Comparison of ENCODE assay signal across 20 cellular contexts in genomic region chr6:167337675-167338449, GRCh38. TPM values are rescaled to one million over a fixed set of nuclear protein-coding genes. Genes with fewer than 3 reads are reported as not detected.
DNase-seq lines count a peak whose midpoint lies in the region; ATAC-seq, FAIRE-seq and TF ChIP-seq lines count a peak whose summit lies in the region.
"Had no signal": no experiment of that assay in that cellular context is flagged by ENCODE, and none has a peak within 500 bp of the region (broad histone marks: within the 10 kb centered on the region; RNA-seq: fewer than 3 reads in every experiment).

No MANE protein-coding gene starts in this region.

- peaks cover 0 to 19% (median 4%) of the 10 kb centered on the region in 11 experiments; a peak in 8 of 22 replicates for H3K9me3 ChIP-seq in BLaER1 treated with 17β-estradiol and CSF1 and Interleukin-3, amounts not matched to agents 10 nM and 100 nM (replicated peaks in 1 of 11)
- no peaks in the 10 kb centered on the region for H3K9me3 ChIP-seq in HEK293 (ENCODE audit: control insufficient read depth, insufficient read depth, low read depth, low read length)
- peaks cover 5% of the 10 kb centered on the region; the same call in 1 of the 2 replicates for H3K9me3 ChIP-seq in K562 (replicated peaks; ENCODE audit: control insufficient read depth, insufficient read depth, low read depth, low read length)
- peaks cover 3% of the 10 kb centered on the region for H3K9me3 ChIP-seq in osteoblast (ENCODE audit: low read depth, low read length)
- H3K9me3 ChIP-seq in heart left ventricle = no peaks in the 10 kb centered on the region
- H3K9me3 ChIP-seq: BE2C, HAP-1 had no signal

- no peaks in the 10 kb centered on the region; a peak in 1 of 22 replicates for H4K20me1 ChIP-seq in BLaER1 treated with 17β-estradiol and CSF1 and Interleukin-3, amounts not matched to agents 10 nM and 100 nM
- H4K20me1 ChIP-seq in K562 (replicated peaks; ENCODE audit: control insufficient read depth, insufficient read depth, low read length) = no peaks in the 10 kb centered on the region
- no peaks in the 10 kb centered on the region for H4K20me1 ChIP-seq in osteoblast (ENCODE audit: insufficient read depth, low read length)

- H3K4me2 ChIP-seq in BLaER1 treated with 17β-estradiol and CSF1 and Interleukin-3, amounts not matched to agents 10 nM and 100 nM = peak overlapping the region in 9 of 11 experiments; percentile 68 to 85 (median 80); a peak in 17 of 22 replicates
- no peak overlapping the region for H3K4me2 ChIP-seq in K562 (ENCODE audit: insufficient read depth, low read length)
- no peak overlapping the region for H3K4me2 ChIP-seq in osteoblast (ENCODE audit: insufficient read depth, low read length)
- H3K4me2 ChIP-seq: KMS-11 had no signal

- no peak overlapping the region for H2AFZ ChIP-seq in K562 (ENCODE audit: low read depth, low read length)
- no peak overlapping the region for H2AFZ ChIP-seq in osteoblast (ENCODE audit: low read length)

- no peak for TF ChIP-seq EP300 in K562 (IDR thresholded peaks at IDR 0.05; ENCODE audit: low read length)

- no peaks in the 10 kb centered on the region for H3K9me3 Mint-ChIP-seq in T-cell

- no peak for TF ChIP-seq CTCF in HEK293 (tag by site-specific recombination; IDR thresholded peaks at IDR 0.05)
- TF ChIP-seq CTCF in K562 (IDR thresholded peaks at IDR 0.05 in 2 of 3, conservative IDR thresholded peaks at IDR 0.05 in 1 of 3; ENCODE audit: insufficient read depth in 2 of 3, low read depth in 1 of 3, low read length in 3 of 3) = no peak
- TF ChIP-seq CTCF in osteoblast (IDR thresholded peaks at IDR 0.05; ENCODE audit: extremely low read depth, low read depth, low read length) = no peak
- no peak for TF ChIP-seq CTCF in heart left ventricle (IDR thresholded peaks at IDR 0.05)

- 5% methylated on average over 5 of the region's 5 CpGs for WGBS in K562 (ENCODE audit: insufficient coverage, low coverage, missing lambda C conversion rate)
- 90 to 94% (median 91%) methylated on average over 5 of the region's 5 CpGs for WGBS in heart left ventricle, 4 donors

- no peak for ATAC-seq in K562
- no peak for ATAC-seq in heart left ventricle
- no peak for ATAC-seq in T-cell (replicated peaks in 1 of 4)

- DNase-seq in K562 (ENCODE audit: extremely low read depth in 1 of 4, low spot score in 3 of 4) (peak in 1 of 4 experiments; percentile 2), osteoblast (ENCODE audit: insufficient read length, low spot score, missing footprints) (peak; percentile 35), Kasumi-1 (lab: John Stamatoyannopoulos, UW) (no peak), heart left ventricle (no peak), head of caudate nucleus (no peak), T-cell (no peak)
- DNase-seq: ACHN; BE2C; Caco-2; CD8-positive, alpha-beta memory T cell; GDM1; GOT3 had no signal

- no peaks in the 10 kb centered on the region for H3K9me1 ChIP-seq in K562 (ENCODE audit: control insufficient read depth, insufficient read depth, low read length)

- CTCF ChIA-PET in HEK293 (lab: Yijun Ruan, JAX) = no interaction called here
- CTCF ChIA-PET in K562 (lab: Yijun Ruan, JAX; ENCODE audit: low intra/inter-chr PET ratio) = no interaction called here
- CTCF ChIA-PET in T-cell (lab: Charles Lee) = no interaction called here

- H3K36me3 Mint-ChIP-seq in T-cell = peaks cover 4% of the 10 kb centered on the region
- H3K36me3 Mint-ChIP-seq: IgD-negative memory B cell had no signal

- no peak overlapping the region for H3K4me3 ChIP-seq in BLaER1 treated with 17β-estradiol and CSF1 and Interleukin-3, amounts not matched to agents 10 nM and 100 nM
- no peak overlapping the region for H3K4me3 ChIP-seq in HEK293 (ENCODE audit: low read depth, low read length)
- no peak overlapping the region for H3K4me3 ChIP-seq in K562
- no peak overlapping the region for H3K4me3 ChIP-seq in osteoblast (ENCODE audit: insufficient read depth, low read length)
- no peak overlapping the region for H3K4me3 ChIP-seq in heart left ventricle
- H3K4me3 ChIP-seq: HAP-1 had no signal

- no peak overlapping the region for H3K27ac Mint-ChIP-seq in T-cell
- H3K27ac Mint-ChIP-seq: CD8-positive, alpha-beta memory T cell; IgD-negative memory B cell had no signal

- TF ChIP-seq POLR2A in K562 (conservative IDR thresholded peaks at IDR 0.05) (no peak), heart left ventricle (IDR thresholded peaks at IDR 0.05) (no peak)

- H3K4me3 Mint-ChIP-seq in T-cell = no peak overlapping the region
- H3K4me3 Mint-ChIP-seq: CD8-positive, alpha-beta memory T cell; IgD-negative memory B cell had no signal

- no peak for TF ChIP-seq RAD21 in K562 (CRISPR knock-in tag; conservative IDR thresholded peaks at IDR 0.05 in 1 of 2, IDR thresholded peaks at IDR 0.05 in 1 of 2)

- intact Hi-C loops in K562 (cut with micrococcal nuclease) = no loop called here
- intact Hi-C loops in heart left ventricle (cut with DNase I) = no loop called here
- intact Hi-C loops in head of caudate nucleus (cut with DNase I) = no loop called here

- FAIRE-seq in K562 (lab: Jason Lieb, UNC) = peak; percentile 79
- FAIRE-seq: GM18507 had no signal

- POLR2A ChIA-PET in HEK293 (lab: Yijun Ruan, JAX) = no interaction called here
- POLR2A ChIA-PET in K562 (lab: Yijun Ruan, JAX) = no interaction called here
- POLR2A ChIA-PET in T-cell (lab: Charles Lee) = no interaction called here

- in situ Hi-C loops in K562 (cut with MboI) = loop anchor here (25.0 kb wide), 1 partner anchor 1451 kb away; no protein-coding TSS in a partner anchor

- H3K27me3 Mint-ChIP-seq in T-cell = peaks cover 6 to 8% of the 10 kb centered on the region in 2 donors

- BruUV-seq in K562 (replicated peaks; lab: Mats Ljungman, UMichigan) = no TSS peak

- no peaks in the 10 kb centered on the region for H3K27me3 ChIP-seq in BLaER1 treated with 17β-estradiol and CSF1 and Interleukin-3, amounts not matched to agents 10 nM and 100 nM
- H3K27me3 ChIP-seq in K562 (ENCODE audit: control insufficient read depth in 2 of 2, insufficient read depth in 2 of 2, low read length in 2 of 2) (peaks cover 2 to 19% of the 10 kb centered on the region in 2 experiments; a peak in 3 of 5 replicates), osteoblast (ENCODE audit: insufficient read depth, low read length) (no peaks in the 10 kb centered on the region), heart left ventricle (peaks cover 0 to 5% (median 0%) of the 10 kb centered on the region in 9 donors)
- H3K27me3 ChIP-seq: BE2C had no signal

- H3K79me2 ChIP-seq in K562 (ENCODE audit: control insufficient read depth, insufficient read depth, low read length) (no peaks in the 10 kb centered on the region), osteoblast (ENCODE audit: insufficient read depth, low read length) (no peaks in the 10 kb centered on the region)

- no peak overlapping the region for H3K9ac ChIP-seq in BLaER1 treated with 17β-estradiol and CSF1 and Interleukin-3, amounts not matched to agents 10 nM and 100 nM
- no peak overlapping the region for H3K9ac ChIP-seq in K562 (ENCODE audit: insufficient read depth in 1 of 2, low read depth in 2 of 2, low read length in 2 of 2)
- H3K9ac ChIP-seq: KMS-11 had no signal

- H3K36me3 ChIP-seq in BLaER1 treated with 17β-estradiol and CSF1 and Interleukin-3, amounts not matched to agents 10 nM and 100 nM = no peaks in the 10 kb centered on the region
- H3K36me3 ChIP-seq in HEK293 (ENCODE audit: control insufficient read depth in 2 of 2, insufficient read depth in 1 of 2, low read length in 2 of 2) (no peaks in the 10 kb centered on the region), K562 (ENCODE audit: control insufficient read depth, insufficient read depth, low read length) (no peaks in the 10 kb centered on the region), osteoblast (ENCODE audit: insufficient read depth, low read length) (no peaks in the 10 kb centered on the region), heart left ventricle (no peaks in the 10 kb centered on the region)
- H3K36me3 ChIP-seq: BE2C, HAP-1 had no signal

- H3K4me1 ChIP-seq in BLaER1 treated with 17β-estradiol and CSF1 and Interleukin-3, amounts not matched to agents 10 nM and 100 nM = peaks cover 7 to 50% (median 30%) of the 10 kb centered on the region in 10 experiments; a peak in 19 of 20 replicates
- H3K4me1 ChIP-seq in HEK293 (ENCODE audit: control insufficient read depth, insufficient read depth, low read length) = no peaks in the 10 kb centered on the region
- no peaks in the 10 kb centered on the region for H3K4me1 ChIP-seq in K562 (replicated peaks in 1 of 2; ENCODE audit: control insufficient read depth in 2 of 2, insufficient read depth in 2 of 2, low read length in 2 of 2)
- H3K4me1 ChIP-seq in osteoblast (ENCODE audit: insufficient read depth, low read length) = no peaks in the 10 kb centered on the region
- no peaks in the 10 kb centered on the region for H3K4me1 ChIP-seq in heart left ventricle
- H3K4me1 ChIP-seq: BE2C, HAP-1 had no signal

- H3K4me1 Mint-ChIP-seq in T-cell = no peaks in the 10 kb centered on the region
- H3K4me1 Mint-ChIP-seq: CD8-positive, alpha-beta memory T cell; IgD-negative memory B cell had no signal

- peak overlapping the region in 5 of 11 experiments; percentile 20 to 52 (median 41); a peak in 7 of 22 replicates for H3K27ac ChIP-seq in BLaER1 treated with 17β-estradiol and CSF1 and Interleukin-3, amounts not matched to agents 10 nM and 100 nM
- no peak overlapping the region for H3K27ac ChIP-seq in HEK293 (ENCODE audit: extremely low read depth, low read depth, low read length)
- H3K27ac ChIP-seq in K562 (ENCODE audit: extremely low read depth, low read depth, low read length) = no peak overlapping the region
- H3K27ac ChIP-seq in osteoblast (ENCODE audit: low read depth, low read length) = no peak overlapping the region
- H3K27ac ChIP-seq in heart left ventricle = no peak overlapping the region
- H3K27ac ChIP-seq: HL-60, KMS-11 had no signal

RNA-seq across cellular contexts. Expression of gene TTLL2, which starts 13.0 kb away (rescaled TPM):
- not detected in 2 replicates for total RNA-seq in K562 (2011; cell fraction: chromatin; rRNA removed; ENCODE audit: low replicate concordance)
- total RNA-seq in K562 (2011; cell fraction: nucleolus; rRNA removed) = not detected in 2 replicates
- total RNA-seq in K562 (2011; cell fraction: nucleoplasm; rRNA removed) = not detected in 2 replicates
- total RNA-seq in K562 (2014; rRNA removed) (not detected in 2 replicates), K562 (2014; rRNA removed; fragmentation: Illumina TruSeq; extraction: Trizol) (not detected in 2 replicates), K562 (2015; rRNA removed; fragmentation: Illumina TruSeq; extraction: Trizol) (not detected in 2 replicates), K562 (2021) (not detected in 2 replicates), osteoblast (not detected in 2 replicates), heart left ventricle (not detected), T-cell (not detected)
- polyA plus RNA-seq in K562 (2011; rRNA removed) (not detected in 2 replicates), K562 (2014; fragmentation: Illumina TruSeq; extraction: Trizol) (not detected in 2 replicates), K562 (2014; fragmentation: Nextera tagmentation; extraction: Ambion mirVana) (not detected), K562 (2014; rRNA removed) (not detected in 2 replicates), heart left ventricle (not detected)
- polyA plus RNA-seq in K562 (2011; cell fraction: cytosol; rRNA removed) = not detected in 2 replicates
- not detected in 2 replicates for polyA plus RNA-seq in K562 (2011; cell fraction: nucleus; rRNA removed)
- not detected in 2 replicates for polyA plus RNA-seq in K562 (2012)
- not detected in 2 replicates for polyA minus RNA-seq in K562 (2011; rRNA and poly(A)+ RNA removed)
- polyA minus RNA-seq in K562 (2011; cell fraction: cytosol; rRNA and poly(A)+ RNA removed) = not detected in 2 replicates
- polyA minus RNA-seq in K562 (2011; cell fraction: nucleus; rRNA and poly(A)+ RNA removed) = not detected in 2 replicates
- total RNA-seq: A172; Caco-2; CD8-positive, alpha-beta memory T cell had no signal
- polyA plus RNA-seq: CD8-positive, alpha-beta memory T cell; IgD-negative memory B cell had no signal

RNA-seq across cellular contexts. Expression of gene UNC93A, which starts 46.7 kb away (rescaled TPM):
- total RNA-seq in K562 (2011; cell fraction: chromatin; rRNA removed; ENCODE audit: low replicate concordance) = not detected in 2 replicates
- total RNA-seq in K562 (2011; cell fraction: nucleolus; rRNA removed) = not detected in 2 replicates
- not detected in 2 replicates for total RNA-seq in K562 (2011; cell fraction: nucleoplasm; rRNA removed)
- total RNA-seq in K562 (2014; rRNA removed) (not detected in 2 replicates), K562 (2014; rRNA removed; fragmentation: Illumina TruSeq; extraction: Trizol) (not detected in 2 replicates), K562 (2015; rRNA removed; fragmentation: Illumina TruSeq; extraction: Trizol) (not detected in 2 replicates), K562 (2021) (not detected in 2 replicates), osteoblast (not detected in 2 replicates), heart left ventricle (not detected), T-cell (not detected)
- polyA plus RNA-seq in K562 (2011; rRNA removed) (not detected in 2 replicates), K562 (2014; fragmentation: Illumina TruSeq; extraction: Trizol) (not detected in 2 replicates), K562 (2014; fragmentation: Nextera tagmentation; extraction: Ambion mirVana) (not detected), K562 (2014; rRNA removed) (not detected in 2 replicates), heart left ventricle (not detected)
- polyA plus RNA-seq in K562 (2011; cell fraction: cytosol; rRNA removed) = not detected in 2 replicates
- not detected in 2 replicates for polyA plus RNA-seq in K562 (2011; cell fraction: nucleus; rRNA removed)
- polyA plus RNA-seq in K562 (2012) = not detected in 2 replicates
- not detected in 2 replicates for polyA minus RNA-seq in K562 (2011; rRNA and poly(A)+ RNA removed)
- not detected in 2 replicates for polyA minus RNA-seq in K562 (2011; cell fraction: cytosol; rRNA and poly(A)+ RNA removed)
- not detected in 2 replicates for polyA minus RNA-seq in K562 (2011; cell fraction: nucleus; rRNA and poly(A)+ RNA removed)
- total RNA-seq: A172; CD8-positive, alpha-beta memory T cell had no signal
- polyA plus RNA-seq: CD8-positive, alpha-beta memory T cell; IgD-negative memory B cell had no signal

Comparison
In these comparisons a context has a peak if more than half of its experiments do, and no peak if none do; other contexts are left out.
1. H3K4me2 ChIP-seq: peak in BLaER1 treated with 17β-estradiol and CSF1 and Interleukin-3, amounts not matched to agents 10 nM and 100 nM (9 of 11); none in K562 (single experiment) and osteoblast (single experiment).